In the genomic region with DNA sequence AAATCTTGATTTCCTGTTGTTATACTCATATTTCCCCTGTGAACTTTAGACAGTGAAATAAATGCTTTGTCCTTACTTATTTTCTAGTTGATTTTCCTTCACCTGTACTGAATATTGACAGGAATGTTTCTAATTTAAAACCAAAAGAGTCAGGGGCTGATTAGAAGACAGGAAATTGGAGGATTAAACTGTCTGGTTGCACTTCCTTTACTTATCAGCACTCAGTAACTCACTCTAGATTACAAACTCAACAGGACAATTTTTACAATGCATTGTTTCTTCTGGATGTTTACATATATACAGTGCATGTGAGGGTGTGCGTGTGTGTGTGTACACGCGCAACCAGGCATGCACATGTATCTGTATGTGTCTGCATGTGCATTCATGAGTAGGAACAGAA, we compare ENCODE assay signal across 23 cellular contexts.
"Had no signal": no experiment of that assay in that cellular context is flagged by ENCODE, and none has a peak within 500 bp of the region (broad histone marks: within the 10 kb centered on the region; RNA-seq: fewer than 3 reads in every experiment).

No MANE protein-coding gene starts in this region.

- H3K9me3 Mint-ChIP-seq: activated CD4-positive, alpha-beta T cell treated with anti-CD3 and anti-CD28 coated beads, Interleukin-2, amount 10 ng/mL, durations not matched to agents 7 days and 5 days; activated CD8-positive, alpha-beta T cell treated with anti-CD3 and anti-CD28 coated beads for 36 hours; activated naive CD4-positive, alpha-beta T cell treated with anti-CD3 and anti-CD28 coated beads, Interleukin-2, amount 50 U/mL, for 24 hours; activated T-helper 1 cell treated with anti-CD3 and anti-CD28 coated beads, Interleukin-12 subunit alpha, Interleukin-12 subunit beta, Interleukin-2, Interleukin-4 antibody, amounts not matched to agents 30 ng/mL and 10 ng/mL and 1 ng/mL, durations not matched to agents 14 hours and 24 hours and 36 hours; mesothelial cell of epicardium; natural killer cell had no signal

- H3K4me3 Mint-ChIP-seq: activated CD4-positive, alpha-beta T cell treated with anti-CD3 and anti-CD28 coated beads, Interleukin-2, amount 10 ng/mL, durations not matched to agents 7 days and 5 days; activated CD8-positive, alpha-beta T cell treated with anti-CD3 and anti-CD28 coated beads for 36 hours; activated naive CD4-positive, alpha-beta T cell treated with anti-CD3 and anti-CD28 coated beads, Interleukin-2, amount 50 U/mL, for 24 hours; activated T-helper 1 cell treated with anti-CD3 and anti-CD28 coated beads, Interleukin-12 subunit alpha, Interleukin-12 subunit beta, Interleukin-2, Interleukin-4 antibody, amounts not matched to agents 30 ng/mL and 10 ng/mL and 1 ng/mL, durations not matched to agents 14 hours and 24 hours and 36 hours; mesothelial cell of epicardium; natural killer cell had no signal

- H3K27ac Mint-ChIP-seq: activated CD4-positive, alpha-beta T cell treated with anti-CD3 and anti-CD28 coated beads, Interleukin-2, amount 10 ng/mL, durations not matched to agents 7 days and 5 days; activated CD8-positive, alpha-beta T cell treated with anti-CD3 and anti-CD28 coated beads for 36 hours; activated naive CD4-positive, alpha-beta T cell treated with anti-CD3 and anti-CD28 coated beads, Interleukin-2, amount 50 U/mL, for 24 hours; activated T-helper 1 cell treated with anti-CD3 and anti-CD28 coated beads, Interleukin-12 subunit alpha, Interleukin-12 subunit beta, Interleukin-2, Interleukin-4 antibody, amounts not matched to agents 30 ng/mL and 10 ng/mL and 1 ng/mL, durations not matched to agents 14 hours and 24 hours and 36 hours; mesothelial cell of epicardium; natural killer cell had no signal

- H3K27ac ChIP-seq: brain microvascular endothelial cell, epithelial cell of prostate, gastroesophageal sphincter, left ventricle myocardium inferior, ovary, prostate gland, right atrium auricular region, upper lobe of right lung had no signal

- H3K27me3 ChIP-seq: ovary, right atrium auricular region, upper lobe of right lung had no signal

- H3K36me3 ChIP-seq: brain microvascular endothelial cell, gastroesophageal sphincter, left ventricle myocardium inferior, ovary, prostate gland, right atrium auricular region, upper lobe of right lung had no signal

- H3K9me3 ChIP-seq: gastroesophageal sphincter, left ventricle myocardium inferior, ovary, prostate gland, right atrium auricular region, upper lobe of right lung had no signal

- H3K36me3 Mint-ChIP-seq: activated naive CD4-positive, alpha-beta T cell treated with anti-CD3 and anti-CD28 coated beads, Interleukin-2, amount 50 U/mL, for 24 hours; mesothelial cell of epicardium; natural killer cell had no signal

- H3K4me1 ChIP-seq: gastroesophageal sphincter, prostate gland had no signal

- ATAC-seq: activated CD4-positive, CD25-positive, alpha-beta regulatory T cell treated with anti-CD3 and anti-CD28 coated beads, Interleukin-2, amount 50 U/mL, for 24 hours; activated CD8-positive, alpha-beta T cell treated with anti-CD3 and anti-CD28 coated beads for 36 hours; gastroesophageal sphincter; natural killer cell; stimulated activated naive CD8-positive, alpha-beta T cell treated with anti-CD3 and anti-CD28 coated beads, Interleukin-15, Interleukin-2, amounts not matched to agents 100 U/mL and 50 U/mL, for 24 hours; upper lobe of right lung had no signal

- DNase-seq: activated CD4-positive, alpha-beta T cell treated with anti-CD3 and anti-CD28 coated beads, Interleukin-2, amount 10 ng/mL, durations not matched to agents 7 days and 5 days; activated CD8-positive, alpha-beta T cell treated with anti-CD3 and anti-CD28 coated beads for 36 hours; activated gamma-delta T cell treated with Interleukin-2 at 50 U/mL for 16 hours; aorta; brain microvascular endothelial cell; caudate nucleus; head of caudate nucleus; hypothalamus; left ventricle myocardium inferior; natural killer cell; ovary; stimulated activated CD4-positive, alpha-beta T cell treated with anti-CD3 and anti-CD28 coated beads, Interleukin-4, amount 100 ng/mL, for 24 hours; stimulated activated naive CD8-positive, alpha-beta T cell treated with anti-CD3 and anti-CD28 coated beads, Interleukin-15, Interleukin-2, amounts not matched to agents 100 U/mL and 50 U/mL, for 24 hours; T-helper 9 cell; upper lobe of right lung had no signal

- H3K4me3 ChIP-seq: gastroesophageal sphincter, left ventricle myocardium inferior, ovary, prostate gland, right atrium auricular region, upper lobe of right lung had no signal

- H3K4me1 Mint-ChIP-seq: activated CD4-positive, alpha-beta T cell treated with anti-CD3 and anti-CD28 coated beads, Interleukin-2, amount 10 ng/mL, durations not matched to agents 7 days and 5 days; activated naive CD4-positive, alpha-beta T cell treated with anti-CD3 and anti-CD28 coated beads, Interleukin-2, amount 50 U/mL, for 24 hours; natural killer cell had no signal
